12 cellular contexts compared by ENCODE assay signal in the genomic region with DNA sequence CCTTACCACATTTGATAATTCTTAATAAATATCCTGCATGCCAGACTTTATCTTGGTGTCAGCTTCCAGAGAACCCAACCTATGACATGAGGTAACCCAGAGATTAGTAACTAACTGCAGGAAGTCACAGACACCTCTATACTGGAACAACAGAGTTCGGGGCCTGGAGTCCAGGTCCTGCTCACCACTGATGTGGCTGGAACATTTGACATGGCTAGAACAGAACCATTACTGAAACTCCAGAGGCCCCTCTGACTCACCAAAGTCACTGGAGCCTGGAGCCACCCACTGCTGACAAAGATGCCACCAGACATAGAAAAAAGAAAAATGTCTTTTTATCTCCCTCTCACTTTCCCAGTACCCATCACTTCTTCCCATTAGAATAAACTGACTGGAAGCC.
A peak's percentile ranks its signal among the peaks of the same experiment; 100 is the strongest.
DNase-seq lines count a peak whose midpoint lies in the region; ATAC-seq and TF ChIP-seq lines count a peak whose summit lies in the region.
"Had no signal": no experiment of that assay in that cellular context is flagged by ENCODE, and none has a peak within 500 bp of the region (broad histone marks: within the 10 kb centered on the region; RNA-seq: fewer than 3 reads in every experiment).

No MANE protein-coding gene starts in this region.

- H3K4me1 ChIP-seq in heart right ventricle = no peaks in the 10 kb centered on the region

- 92 to 94% methylated on average over 1 of the region's 1 CpG for WGBS in heart right ventricle, 2 donors

- TF ChIP-seq CTCF in heart right ventricle (IDR thresholded peaks at IDR 0.05) = no peak

- no peaks in the 10 kb centered on the region for H3K36me3 ChIP-seq in heart right ventricle

- H3K27me3 ChIP-seq in heart right ventricle = peaks cover 0 to 51% (median 0%) of the 10 kb centered on the region in 7 donors

- H3K9me3 ChIP-seq in heart right ventricle = no peaks in the 10 kb centered on the region

- ATAC-seq in GM18867 (IDR thresholded peaks at IDR 0.05; ENCODE audit: unreplicated experiment) (peak; percentile 53), HG02763 (IDR thresholded peaks at IDR 0.05; ENCODE audit: unreplicated experiment) (peak; percentile 63), heart right ventricle (no peak)

- intact Hi-C loops in heart right ventricle (cut with DNase I) = no loop called here

- no peak overlapping the region for H3K27ac ChIP-seq in heart right ventricle
- H3K27ac ChIP-seq: VCaP had no signal

- peak; percentile 7 to 26 for DNase-seq in activated CD4-positive, alpha-beta T cell treated with anti-CD3 and anti-CD28 coated beads, Interleukin-2, amount 50 U/mL, for 4 hours
- peak; percentile 70 for DNase-seq in stimulated activated CD4-positive, alpha-beta T cell treated with anti-CD3 and anti-CD28 coated beads, Interleukin-1b, Interleukin-23, amount 100 ng/mL, for 48 hours
- DNase-seq in heart right ventricle (no peak), HuH-7.5 (ENCODE audit: low spot score) (no peak), NCI-H2029 treated with DMSO at 0.1 percent for 48 hours (lab: John Stamatoyannopoulos, UW) (no peak), NCI-H446 (lab: John Stamatoyannopoulos, UW) (no peak)
- DNase-seq: anterior cingulate cortex; CD4-positive, alpha-beta T cell; trophoblast cell had no signal

- H3K4me3 ChIP-seq in heart right ventricle = no peak overlapping the region

Comparison
In these comparisons a context has a peak if more than half of its experiments do, and no peak if none do; other contexts are left out.
1. ATAC-seq: peak in GM18867 (single experiment) and HG02763 (single experiment); none in heart right ventricle (0 of 8).
2. DNase-seq: peak in activated CD4-positive, alpha-beta T cell treated with anti-CD3 and anti-CD28 coated beads, Interleukin-2, amount 50 U/mL, for 4 hours (2 of 2) and stimulated activated CD4-positive, alpha-beta T cell treated with anti-CD3 and anti-CD28 coated beads, Interleukin-1b, Interleukin-23, amount 100 ng/mL, for 48 hours (single experiment); none in heart right ventricle (0 of 2), HuH-7.5 (single experiment), NCI-H2029 treated with DMSO at 0.1 percent for 48 hours (single experiment) and NCI-H446 (0 of 2).